Comparison of ENCODE assay signal across 14 cellular contexts in the genomic region with DNA sequence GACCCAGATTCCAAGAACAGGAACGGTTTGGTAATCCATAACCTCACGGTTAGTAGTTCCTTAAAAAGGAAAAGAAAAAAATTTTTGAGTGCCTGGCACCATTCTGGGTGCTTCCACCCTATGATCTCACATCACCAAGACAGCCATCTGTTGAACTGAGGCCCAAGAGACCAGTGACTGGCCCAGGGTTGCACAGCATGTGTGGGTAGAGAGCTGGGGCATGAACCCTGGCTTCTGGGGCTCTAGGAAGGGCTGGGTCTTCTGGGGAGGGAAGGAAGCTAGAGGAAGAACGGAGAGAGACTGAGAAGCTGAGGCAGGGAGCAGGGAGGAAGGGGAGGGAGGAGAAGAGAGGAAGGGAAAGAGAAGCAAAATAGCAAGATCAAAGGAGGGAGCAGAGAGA. TPM values are rescaled to one million over a fixed set of nuclear protein-coding genes. Genes with fewer than 3 reads are reported as not detected.
"Had no signal": no experiment of that assay in that cellular context is flagged by ENCODE, and none has a peak within 500 bp of the region (broad histone marks: within the 10 kb centered on the region; RNA-seq: fewer than 3 reads in every experiment).

No MANE protein-coding gene starts in this region.

- H3K27me3 Mint-ChIP-seq: activated B cell treated with CpG ODN at 0.5 μM for 24 hours; activated CD4-positive, alpha-beta T cell treated with anti-CD3 and anti-CD28 coated beads, Interleukin-2, amount 10 ng/mL, durations not matched to agents 7 days and 5 days; memory B cell; natural killer cell treated with Interleukin-12 subunit alpha and Interleukin-12 subunit beta and Interleukin-15 and Interleukin-18, amount 100 ng/mL, for 72 hours had no signal

- H3K4me3 ChIP-seq: cardiac muscle cell, psoas muscle had no signal

- H3K27ac Mint-ChIP-seq: activated B cell treated with CpG ODN at 0.5 μM for 24 hours; activated CD4-positive, alpha-beta T cell treated with anti-CD3 and anti-CD28 coated beads, Interleukin-2, amount 10 ng/mL, durations not matched to agents 7 days and 5 days; activated T-helper 1 cell treated with anti-CD3 and anti-CD28 coated beads, Interleukin-12 subunit alpha, Interleukin-12 subunit beta, Interleukin-2, Interleukin-4 antibody, amounts not matched to agents 30 ng/mL and 10 ng/mL and 1 ng/mL, durations not matched to agents 14 hours and 24 hours and 36 hours; memory B cell; stimulated activated effector memory CD8-positive, alpha-beta T cell treated with anti-CD3 and anti-CD28 coated beads, Interleukin-12 subunit alpha, Interleukin-12 subunit beta, amount 100 ng/mL, for 72 hours had no signal

- ATAC-seq: left colon; natural killer cell treated with Interleukin-12 subunit alpha and Interleukin-12 subunit beta and Interleukin-15 and Interleukin-18, amount 100 ng/mL, for 72 hours; psoas muscle; stimulated activated effector memory CD8-positive, alpha-beta T cell treated with anti-CD3 and anti-CD28 coated beads, Interleukin-12 subunit alpha, Interleukin-12 subunit beta, amount 100 ng/mL, for 72 hours had no signal

- H3K4me1 Mint-ChIP-seq: stimulated activated effector memory CD8-positive, alpha-beta T cell treated with anti-CD3 and anti-CD28 coated beads, Interleukin-12 subunit alpha, Interleukin-12 subunit beta, amount 100 ng/mL, for 72 hours had no signal

- H3K4me3 Mint-ChIP-seq: activated B cell treated with CpG ODN at 0.5 μM for 24 hours; activated CD4-positive, alpha-beta T cell treated with anti-CD3 and anti-CD28 coated beads, Interleukin-2, amount 10 ng/mL, durations not matched to agents 7 days and 5 days; activated T-helper 1 cell treated with anti-CD3 and anti-CD28 coated beads, Interleukin-12 subunit alpha, Interleukin-12 subunit beta, Interleukin-2, Interleukin-4 antibody, amounts not matched to agents 30 ng/mL and 10 ng/mL and 1 ng/mL, durations not matched to agents 14 hours and 24 hours and 36 hours; memory B cell; natural killer cell treated with Interleukin-12 subunit alpha and Interleukin-12 subunit beta and Interleukin-15 and Interleukin-18, amount 100 ng/mL, for 72 hours; stimulated activated effector memory CD8-positive, alpha-beta T cell treated with anti-CD3 and anti-CD28 coated beads, Interleukin-12 subunit alpha, Interleukin-12 subunit beta, amount 100 ng/mL, for 72 hours had no signal

- H3K36me3 ChIP-seq: cardiac muscle cell had no signal

- DNase-seq: activated B cell treated with CpG ODN at 0.5 μM for 24 hours; activated CD4-positive, alpha-beta T cell treated with anti-CD3 and anti-CD28 coated beads, Interleukin-2, amount 10 ng/mL, durations not matched to agents 7 days and 5 days; erythroblast; left colon; psoas muscle; stimulated activated CD4-positive, alpha-beta T cell treated with anti-CD3 and anti-CD28 coated beads, Interleukin-12 subunit alpha, Interleukin-12 subunit beta, amount 100 ng/mL, for 4 hours; T-helper 2 cell had no signal

- H3K9me3 Mint-ChIP-seq: activated B cell treated with CpG ODN at 0.5 μM for 24 hours; activated CD4-positive, alpha-beta T cell treated with anti-CD3 and anti-CD28 coated beads, Interleukin-2, amount 10 ng/mL, durations not matched to agents 7 days and 5 days; activated T-helper 1 cell treated with anti-CD3 and anti-CD28 coated beads, Interleukin-12 subunit alpha, Interleukin-12 subunit beta, Interleukin-2, Interleukin-4 antibody, amounts not matched to agents 30 ng/mL and 10 ng/mL and 1 ng/mL, durations not matched to agents 14 hours and 24 hours and 36 hours; memory B cell; natural killer cell treated with Interleukin-12 subunit alpha and Interleukin-12 subunit beta and Interleukin-15 and Interleukin-18, amount 100 ng/mL, for 72 hours; stimulated activated effector memory CD8-positive, alpha-beta T cell treated with anti-CD3 and anti-CD28 coated beads, Interleukin-12 subunit alpha, Interleukin-12 subunit beta, amount 100 ng/mL, for 72 hours had no signal

- H3K4me1 ChIP-seq: psoas muscle had no signal

- H3K36me3 Mint-ChIP-seq: memory B cell; natural killer cell treated with Interleukin-12 subunit alpha and Interleukin-12 subunit beta and Interleukin-15 and Interleukin-18, amount 100 ng/mL, for 72 hours; stimulated activated effector memory CD8-positive, alpha-beta T cell treated with anti-CD3 and anti-CD28 coated beads, Interleukin-12 subunit alpha, Interleukin-12 subunit beta, amount 100 ng/mL, for 72 hours had no signal

- H3K27me3 ChIP-seq: cardiac muscle cell had no signal

- H3K27ac ChIP-seq: cardiac muscle cell, psoas muscle had no signal

- FAIRE-seq: astrocyte had no signal

- H3K9me3 ChIP-seq: psoas muscle had no signal

RNA-seq across cellular contexts. Expression of gene SPI1, which starts 4.8 kb away (rescaled TPM):
- total RNA-seq: activated CD4-positive, alpha-beta T cell treated with anti-CD3 and anti-CD28 coated beads, Interleukin-2, amount 10 ng/mL, durations not matched to agents 7 days and 5 days; activated T-helper 1 cell treated with anti-CD3 and anti-CD28 coated beads, Interleukin-12 subunit alpha, Interleukin-12 subunit beta, Interleukin-2, Interleukin-4 antibody, amounts not matched to agents 30 ng/mL and 10 ng/mL and 1 ng/mL, durations not matched to agents 14 hours and 24 hours and 36 hours; astrocyte; cardiac muscle cell had no signal

RNA-seq across cellular contexts. Expression of gene MYBPC3, which starts 30.6 kb away (rescaled TPM):
- total RNA-seq: activated CD4-positive, alpha-beta T cell treated with anti-CD3 and anti-CD28 coated beads, Interleukin-2, amount 10 ng/mL, durations not matched to agents 7 days and 5 days; activated T-helper 1 cell treated with anti-CD3 and anti-CD28 coated beads, Interleukin-12 subunit alpha, Interleukin-12 subunit beta, Interleukin-2, Interleukin-4 antibody, amounts not matched to agents 30 ng/mL and 10 ng/mL and 1 ng/mL, durations not matched to agents 14 hours and 24 hours and 36 hours; astrocyte; left colon; natural killer cell treated with Interleukin-12 subunit alpha and Interleukin-12 subunit beta and Interleukin-15 and Interleukin-18, amount 100 ng/mL, for 72 hours; urinary bladder had no signal
